ENCODE assay signal across 2 cellular contexts in the genomic region with DNA sequence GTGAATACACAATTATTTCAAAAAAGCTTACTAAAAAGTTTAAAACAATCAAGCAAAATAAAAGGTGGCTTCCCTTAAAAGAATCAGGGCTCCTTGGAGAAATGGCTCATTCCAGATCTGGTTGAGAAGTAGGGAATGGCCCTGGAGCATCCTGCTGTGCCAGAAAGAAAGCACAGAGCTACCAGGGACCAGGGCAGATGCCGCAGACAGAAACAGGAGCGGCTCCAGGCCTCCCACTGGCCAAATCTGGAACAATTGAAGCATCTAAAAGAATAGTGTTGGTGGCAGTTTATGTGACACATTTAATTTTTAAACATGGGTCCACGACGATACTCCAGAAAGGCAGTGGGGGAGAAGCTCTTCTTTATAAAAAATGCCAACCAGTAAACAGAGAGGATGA.
TF ChIP-seq lines count a peak whose summit lies in the region.

No MANE protein-coding gene starts in this region.

TF ChIP-seq in H1, 55 proteins besides CTCF, POLR2A, EP300 and RAD21:
- TF ChIP-seq SIX5 (IDR thresholded peaks at IDR 0.05; ENCODE audit: low read depth, low read length) = no peak

TF ChIP-seq in HepG2, 621 proteins besides CTCF, POLR2A, EP300 and RAD21:
- TF ChIP-seq MED13 (CRISPR knock-in tag; IDR thresholded peaks at IDR 0.05) (no peak), ZNF260 (CRISPR knock-in tag; IDR thresholded peaks at IDR 0.05; ENCODE audit: borderline replicate concordance, low read depth) (no peak), ZXDC (CRISPR knock-in tag; IDR thresholded peaks at IDR 0.05) (no peak), HNF4G (IDR thresholded peaks at IDR 0.05; ENCODE audit: borderline replicate concordance, low read depth, low read length) (no peak), HNF4G (CRISPR knock-in tag; IDR thresholded peaks at IDR 0.05; ENCODE audit: borderline replicate concordance, low read depth) (no peak), MEIS1 (CRISPR knock-in tag; IDR thresholded peaks at IDR 0.05; ENCODE audit: borderline replicate concordance) (no peak), DDIT3 (CRISPR knock-in tag; IDR thresholded peaks at IDR 0.05) (no peak), SMYD3 (CRISPR knock-in tag; IDR thresholded peaks at IDR 0.05) (no peak)
- TF ChIP-seq, protein P1, sequence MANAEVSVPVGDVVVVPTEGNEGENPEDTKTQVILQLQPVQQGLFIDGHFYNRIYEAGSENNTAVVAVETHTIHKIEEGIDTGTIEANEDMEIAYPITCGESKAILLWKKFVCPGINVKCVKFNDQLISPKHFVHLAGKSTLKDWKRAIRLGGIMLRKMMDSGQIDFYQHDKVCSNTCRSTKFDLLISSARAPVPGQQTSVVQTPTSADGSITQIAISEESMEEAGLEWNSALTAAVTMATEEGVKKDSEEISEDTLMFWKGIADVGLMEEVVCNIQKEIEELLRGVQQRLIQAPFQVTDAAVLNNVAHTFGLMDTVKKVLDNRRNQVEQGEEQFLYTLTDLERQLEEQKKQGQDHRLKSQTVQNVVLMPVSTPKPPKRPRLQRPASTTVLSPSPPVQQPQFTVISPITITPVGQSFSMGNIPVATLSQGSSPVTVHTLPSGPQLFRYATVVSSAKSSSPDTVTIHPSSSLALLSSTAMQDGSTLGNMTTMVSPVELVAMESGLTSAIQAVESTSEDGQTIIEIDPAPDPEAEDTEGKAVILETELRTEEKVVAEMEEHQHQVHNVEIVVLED (CRISPR knock-in tag; IDR thresholded peaks at IDR 0.05; ENCODE audit: borderline replicate concordance) = no peak
- TF ChIP-seq, protein P2, sequence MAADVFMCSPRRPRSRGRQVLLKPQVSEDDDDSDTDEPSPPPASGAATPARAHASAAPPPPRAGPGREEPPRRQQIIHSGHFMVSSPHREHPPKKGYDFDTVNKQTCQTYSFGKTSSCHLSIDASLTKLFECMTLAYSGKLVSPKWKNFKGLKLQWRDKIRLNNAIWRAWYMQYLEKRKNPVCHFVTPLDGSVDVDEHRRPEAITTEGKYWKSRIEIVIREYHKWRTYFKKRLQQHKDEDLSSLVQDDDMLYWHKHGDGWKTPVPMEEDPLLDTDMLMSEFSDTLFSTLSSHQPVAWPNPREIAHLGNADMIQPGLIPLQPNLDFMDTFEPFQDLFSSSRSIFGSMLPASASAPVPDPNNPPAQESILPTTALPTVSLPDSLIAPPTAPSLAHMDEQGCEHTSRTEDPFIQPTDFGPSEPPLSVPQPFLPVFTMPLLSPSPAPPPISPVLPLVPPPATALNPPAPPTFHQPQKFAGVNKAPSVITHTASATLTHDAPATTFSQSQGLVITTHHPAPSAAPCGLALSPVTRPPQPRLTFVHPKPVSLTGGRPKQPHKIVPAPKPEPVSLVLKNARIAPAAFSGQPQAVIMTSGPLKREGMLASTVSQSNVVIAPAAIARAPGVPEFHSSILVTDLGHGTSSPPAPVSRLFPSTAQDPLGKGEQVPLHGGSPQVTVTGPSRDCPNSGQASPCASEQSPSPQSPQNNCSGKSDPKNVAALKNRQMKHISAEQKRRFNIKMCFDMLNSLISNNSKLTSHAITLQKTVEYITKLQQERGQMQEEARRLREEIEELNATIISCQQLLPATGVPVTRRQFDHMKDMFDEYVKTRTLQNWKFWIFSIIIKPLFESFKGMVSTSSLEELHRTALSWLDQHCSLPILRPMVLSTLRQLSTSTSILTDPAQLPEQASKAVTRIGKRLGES (CRISPR knock-in tag; IDR thresholded peaks at IDR 0.05; ENCODE audit: borderline replicate concordance) = no peak
